Comparison of ENCODE assay signal across 11 cellular contexts in genomic region chr17:50934672-50935200, GRCh38.
DNase-seq lines count a peak whose midpoint lies in the region; ATAC-seq and TF ChIP-seq lines count a peak whose summit lies in the region.
"Had no signal": no experiment of that assay in that cellular context is flagged by ENCODE, and none has a peak within 500 bp of the region (broad histone marks: within the 10 kb centered on the region; RNA-seq: fewer than 3 reads in every experiment).

No MANE protein-coding gene starts in this region.

- peak overlapping the region; percentile 13; the same call in 1 of the 2 replicates for H3K27ac ChIP-seq in PC-9
- H3K27ac ChIP-seq in thoracic aorta, result peak overlapping the region; percentile 76 to 83

- no peak overlapping the region for H3K4me3 ChIP-seq in PC-9
- H3K4me3 ChIP-seq in thoracic aorta, result no peak overlapping the region

- TF ChIP-seq CTCF in PC-9 (conservative IDR thresholded peaks at IDR 0.05) (no peak), glutamatergic neuron (IDR thresholded peaks at IDR 0.05; ENCODE audit: partially characterized antibody, unreplicated experiment) (no peak), thoracic aorta (IDR thresholded peaks at IDR 0.05) (no peak), chondrocyte (IDR thresholded peaks at IDR 0.05) (no peak)

- CTCF ChIA-PET in PC-9 (lab: Charles Lee), result no interaction called here

- no peaks in the 10 kb centered on the region for H4K20me1 ChIP-seq in PC-9 (ENCODE audit: insufficient read depth)

- ATAC-seq in thoracic aorta (ENCODE audit: insufficient number of reproducible peaks, low FRiP score, low read depth) (no peak), T-helper 17 cell (no peak)
- ATAC-seq: natural killer cell had no signal

- no peaks in the 10 kb centered on the region for H3K9me2 ChIP-seq in PC-9 (ENCODE audit: insufficient read depth)

- DNase-seq in NCI-H748 (lab: John Stamatoyannopoulos, UW; ENCODE audit: unreplicated experiment) (peak; percentile 22), NCI-H748 treated with DMSO at 0.1 percent for 48 hours (lab: John Stamatoyannopoulos, UW) (no peak), PC-9 (peak in 1 of 2 experiments; percentile 32), glutamatergic neuron (peak; percentile 67), thoracic aorta (ENCODE audit: low spot score) (no peak), T-helper 17 cell (no peak), NCI-H1930 (lab: John Stamatoyannopoulos, UW) (no peak), chondrocyte (ENCODE audit: low spot score) (no peak)
- DNase-seq: ACHN; activated CD4-positive, CD25-positive, alpha-beta regulatory T cell; natural killer cell had no signal

- H3K4me2 ChIP-seq in PC-9, result no peak overlapping the region

- H3K79me2 ChIP-seq in PC-9 (ENCODE audit: low read depth), result no peaks in the 10 kb centered on the region

- H3K27me3 Mint-ChIP-seq in glutamatergic neuron (ENCODE audit: unreplicated experiment), result peaks cover 41% of the 10 kb centered on the region
- no peaks in the 10 kb centered on the region for H3K27me3 Mint-ChIP-seq in T-helper 17 cell
- peaks cover 2% of the 10 kb centered on the region for H3K27me3 Mint-ChIP-seq in chondrocyte (ENCODE audit: low read depth)

- no peak overlapping the region for H2AFZ ChIP-seq in PC-9

- no TSS peak for BruUV-seq in PC-9 (replicated peaks; lab: Mats Ljungman, UMichigan)

- H3K4me1 ChIP-seq in PC-9 (replicated peaks; ENCODE audit: insufficient read depth) (peaks cover 60% of the 10 kb centered on the region), thoracic aorta (ENCODE audit: control insufficient read depth in 1 of 2, low read depth in 2 of 2) (peaks cover 17 to 40% of the 10 kb centered on the region in 2 donors)

- H3K4me3 Mint-ChIP-seq in glutamatergic neuron (ENCODE audit: unreplicated experiment), result peak overlapping the region; percentile 80
- no peak overlapping the region for H3K4me3 Mint-ChIP-seq in T-helper 17 cell
- no peak overlapping the region for H3K4me3 Mint-ChIP-seq in chondrocyte (ENCODE audit: unreplicated experiment)
- H3K4me3 Mint-ChIP-seq: natural killer cell had no signal

- H3K27ac Mint-ChIP-seq in glutamatergic neuron (ENCODE audit: unreplicated experiment) (peak overlapping the region; percentile 100), T-helper 17 cell (no peak overlapping the region), chondrocyte (ENCODE audit: unreplicated experiment) (no peak overlapping the region)
- H3K27ac Mint-ChIP-seq: natural killer cell had no signal

- POLR2A ChIA-PET in PC-9 (lab: Charles Lee; ENCODE audit: unreplicated experiment), result interaction anchor here (0.6 to 0.7 kb wide), 3 partner anchors 10 to 1488 kb away, joined by 3 to 11 read pairs (median 9); partner anchors contain the start of gene TOB1

- peaks cover 61% of the 10 kb centered on the region for H3K4me1 Mint-ChIP-seq in glutamatergic neuron (ENCODE audit: low read depth, unreplicated experiment)
- peaks cover 18% of the 10 kb centered on the region for H3K4me1 Mint-ChIP-seq in T-helper 17 cell
- peaks cover 15% of the 10 kb centered on the region for H3K4me1 Mint-ChIP-seq in chondrocyte (ENCODE audit: low read depth)

- H3K36me3 Mint-ChIP-seq in glutamatergic neuron (ENCODE audit: unreplicated experiment) (no peaks in the 10 kb centered on the region), T-helper 17 cell (ENCODE audit: low read depth) (no peaks in the 10 kb centered on the region), chondrocyte (ENCODE audit: low read depth) (no peaks in the 10 kb centered on the region)
- H3K36me3 Mint-ChIP-seq: natural killer cell had no signal

- H3K9me3 ChIP-seq in PC-9 (ENCODE audit: insufficient read depth, low read depth), result no peaks in the 10 kb centered on the region
- no peaks in the 10 kb centered on the region for H3K9me3 ChIP-seq in thoracic aorta
- H3K9me3 ChIP-seq in T-helper 17 cell (ENCODE audit: control insufficient read depth, low read length, poor library complexity, severe bottlenecking), result no peaks in the 10 kb centered on the region

- H3K36me3 ChIP-seq in PC-9 (ENCODE audit: low read depth) (no peaks in the 10 kb centered on the region), thoracic aorta (no peaks in the 10 kb centered on the region)

- intact Hi-C loops in PC-9 (cut with micrococcal nuclease; ENCODE audit: unreplicated experiment), result no loop called here

- peaks cover 56% of the 10 kb centered on the region for H3F3A ChIP-seq in PC-9 (ENCODE audit: insufficient read depth, low read depth)

- H3K9me3 Mint-ChIP-seq in glutamatergic neuron (ENCODE audit: unreplicated experiment) (peaks cover 45% of the 10 kb centered on the region), chondrocyte (ENCODE audit: low read depth) (no peaks in the 10 kb centered on the region)
- H3K9me3 Mint-ChIP-seq: natural killer cell had no signal

- no peaks in the 10 kb centered on the region for H3K27me3 ChIP-seq in PC-9 (ENCODE audit: insufficient read depth, low read depth)
- H3K27me3 ChIP-seq in thoracic aorta (replicated peaks; ENCODE audit: insufficient read depth), result no peaks in the 10 kb centered on the region

Comparison
In these comparisons a context has a peak if more than half of its experiments do, and no peak if none do; other contexts are left out.
1. DNase-seq: peak in NCI-H748 (single experiment) and glutamatergic neuron (single experiment); none in NCI-H748 treated with DMSO at 0.1 percent for 48 hours (single experiment), thoracic aorta (single experiment), T-helper 17 cell (0 of 3), NCI-H1930 (0 of 2) and chondrocyte (single experiment).